In the genomic region with DNA sequence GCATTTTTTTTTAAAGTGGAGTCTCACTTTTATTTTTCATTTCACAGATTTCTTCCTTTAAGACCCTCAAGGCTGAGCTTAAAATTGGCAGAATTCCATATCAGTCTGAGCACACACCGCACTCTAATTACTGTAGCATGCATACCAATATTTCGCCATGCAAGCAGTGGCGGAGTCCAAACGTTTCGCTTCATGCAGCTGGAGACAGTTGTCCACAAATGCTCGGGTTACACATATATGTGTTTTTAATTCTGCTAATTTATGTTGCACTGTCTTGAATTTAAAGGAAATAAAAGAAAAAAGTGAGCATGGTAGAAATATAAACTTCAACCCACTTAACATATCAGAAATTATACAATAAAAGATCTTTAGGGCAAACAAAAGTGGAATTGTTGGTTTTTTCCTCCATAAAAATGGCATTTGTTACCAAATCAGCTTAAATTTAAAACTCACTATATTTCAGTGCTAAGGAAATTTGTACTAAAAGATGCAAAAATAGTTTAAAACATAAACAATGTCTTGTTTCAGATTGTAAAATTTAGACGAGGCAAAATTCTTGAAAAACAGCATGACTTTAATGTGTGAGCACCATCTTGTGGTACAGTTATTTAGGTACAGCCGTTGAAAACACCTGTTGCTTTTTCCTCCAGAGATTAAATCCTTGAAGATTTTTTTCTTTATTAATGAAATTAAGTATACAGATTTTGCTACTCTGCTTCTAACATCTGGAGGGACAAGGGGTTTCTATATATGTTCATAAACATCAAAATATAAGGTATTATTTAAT, we compare ENCODE assay signal across 8 cellular contexts. TPM values are rescaled to one million over a fixed set of nuclear protein-coding genes. Genes with fewer than 3 reads are reported as not detected.
DNase-seq lines count a peak whose midpoint lies in the region; ATAC-seq and TF ChIP-seq lines count a peak whose summit lies in the region.

No MANE protein-coding gene starts in this region.

- peaks cover 2% of the 10 kb centered on the region for H3K4me1 Mint-ChIP-seq in CD8-positive, alpha-beta T cell (ENCODE audit: low read depth)
- H3K4me1 Mint-ChIP-seq in immature natural killer cell: peaks cover 0 to 2% of the 10 kb centered on the region in 2 donors
- no peaks in the 10 kb centered on the region for H3K4me1 Mint-ChIP-seq in activated T-helper 17 cell treated with anti-CD3 and anti-CD28 coated beads, Interleukin-2, amount 50 U/mL, for 72 hours

- no peak overlapping the region for H3K27ac ChIP-seq in CD8-positive, alpha-beta T cell (ENCODE audit: low read depth, low read length)
- H3K27ac ChIP-seq in stomach smooth muscle (ENCODE audit: low read length): no peak overlapping the region

- H3K9ac ChIP-seq in stomach smooth muscle (ENCODE audit: low read length in 2 of 2): no peak overlapping the region

- peak; percentile 48 for ATAC-seq in CD8-positive, alpha-beta T cell
- peak; percentile 45 for ATAC-seq in GM21737 (IDR thresholded peaks at IDR 0.05; ENCODE audit: unreplicated experiment)
- ATAC-seq in activated T-helper 17 cell treated with anti-CD3 and anti-CD28 coated beads, Interleukin-2, amount 50 U/mL, for 72 hours (replicated peaks): no peak

- CTCF ChIA-PET in CD8-positive, alpha-beta T cell (lab: Charles Lee): interaction anchor here (0.7 to 3.5 kb wide), 20 partner anchors 8 to 234 kb away, joined by 3 to 50 read pairs (median 4); a partner anchor contains a TSS

- H3K36me3 ChIP-seq in CD8-positive, alpha-beta T cell (ENCODE audit: insufficient read depth, low read length): no peaks in the 10 kb centered on the region
- H3K36me3 ChIP-seq in stomach smooth muscle (ENCODE audit: control insufficient read depth in 2 of 2, insufficient read depth in 2 of 2, low read length in 2 of 2): no peaks in the 10 kb centered on the region

- intact Hi-C loops in CD8-positive, alpha-beta T cell (cut with DNase I, micrococcal nuclease): loop anchor here (1.0 to 10.0 kb wide), 6 partner anchors 23 to 1823 kb away; no protein-coding TSS in a partner anchor

- no peak for DNase-seq in CD8-positive, alpha-beta T cell
- DNase-seq in NCI-H2171 (lab: John Stamatoyannopoulos, UW) (peak; percentile 45), amniotic epithelial cell (ENCODE audit: low read depth) (peak; percentile 58), immature natural killer cell (peak; percentile 28 to 47 (median 44))
- DNase-seq in activated CD8-positive, alpha-beta memory T cell treated with anti-CD3 and anti-CD28 coated beads, Interleukin-2, amount 50 U/mL, for 48 hours: no peak

- H3K4me3 Mint-ChIP-seq in CD8-positive, alpha-beta T cell: no peak overlapping the region
- no peak overlapping the region for H3K4me3 Mint-ChIP-seq in immature natural killer cell
- no peak overlapping the region for H3K4me3 Mint-ChIP-seq in activated T-helper 17 cell treated with anti-CD3 and anti-CD28 coated beads, Interleukin-2, amount 50 U/mL, for 72 hours

- no peaks in the 10 kb centered on the region for H3K9me3 Mint-ChIP-seq in CD8-positive, alpha-beta T cell
- H3K9me3 Mint-ChIP-seq in immature natural killer cell: no peaks in the 10 kb centered on the region
- H3K9me3 Mint-ChIP-seq in activated T-helper 17 cell treated with anti-CD3 and anti-CD28 coated beads, Interleukin-2, amount 50 U/mL, for 72 hours: no peaks in the 10 kb centered on the region

- POLR2A ChIA-PET in CD8-positive, alpha-beta T cell (lab: Charles Lee): interaction anchor here (0.8 kb wide), 1 partner anchor 14 kb away, joined by 4 read pairs; no protein-coding TSS in a partner anchor

- no peaks in the 10 kb centered on the region for H3K9me3 ChIP-seq in CD8-positive, alpha-beta T cell (ENCODE audit: low read length)
- no peaks in the 10 kb centered on the region for H3K9me3 ChIP-seq in stomach smooth muscle (ENCODE audit: control insufficient read depth in 2 of 2, low read length in 2 of 2)

- H3K27me3 Mint-ChIP-seq in CD8-positive, alpha-beta T cell (ENCODE audit: low read depth): no peaks in the 10 kb centered on the region
- H3K27me3 Mint-ChIP-seq in immature natural killer cell (ENCODE audit: low read depth in 3 of 3): peaks cover 0 to 14% (median 0%) of the 10 kb centered on the region in 3 donors
- H3K27me3 Mint-ChIP-seq in activated T-helper 17 cell treated with anti-CD3 and anti-CD28 coated beads, Interleukin-2, amount 50 U/mL, for 72 hours: no peaks in the 10 kb centered on the region

- H3K4me3 ChIP-seq in CD8-positive, alpha-beta T cell (ENCODE audit: low read depth, low read length): no peak overlapping the region
- peak overlapping the region; percentile 15 to 42 for H3K4me3 ChIP-seq in stomach smooth muscle (ENCODE audit: low read length in 2 of 2)

- H3K4me1 ChIP-seq in CD8-positive, alpha-beta T cell (ENCODE audit: insufficient read depth, low read length): no peaks in the 10 kb centered on the region
- no peaks in the 10 kb centered on the region for H3K4me1 ChIP-seq in stomach smooth muscle (ENCODE audit: control insufficient read depth, insufficient read depth, low read length)

- no peaks in the 10 kb centered on the region for H3K27me3 ChIP-seq in CD8-positive, alpha-beta T cell (ENCODE audit: insufficient read depth, low read length)
- H3K27me3 ChIP-seq in stomach smooth muscle (ENCODE audit: control insufficient read depth in 1 of 2, insufficient read depth in 2 of 2, low read length in 2 of 2): no peaks in the 10 kb centered on the region

- no peaks in the 10 kb centered on the region for H3K36me3 Mint-ChIP-seq in CD8-positive, alpha-beta T cell
- H3K36me3 Mint-ChIP-seq in immature natural killer cell: no peaks in the 10 kb centered on the region
- no peaks in the 10 kb centered on the region for H3K36me3 Mint-ChIP-seq in activated T-helper 17 cell treated with anti-CD3 and anti-CD28 coated beads, Interleukin-2, amount 50 U/mL, for 72 hours (ENCODE audit: low read depth)

- no peak overlapping the region for H3K27ac Mint-ChIP-seq in CD8-positive, alpha-beta T cell
- no peak overlapping the region for H3K27ac Mint-ChIP-seq in immature natural killer cell
- H3K27ac Mint-ChIP-seq in activated T-helper 17 cell treated with anti-CD3 and anti-CD28 coated beads, Interleukin-2, amount 50 U/mL, for 72 hours: no peak overlapping the region

- peak; percentile 81 for TF ChIP-seq CTCF in CD8-positive, alpha-beta T cell (IDR thresholded peaks at IDR 0.05)

RNA-seq across cellular contexts. Expression of a gene that starts 24.1 kb away (rescaled TPM):
- total RNA-seq in CD8-positive, alpha-beta T cell: 1 to 10 TPM; 4.2 to 4.7 TPM
- polyA plus RNA-seq in immature natural killer cell: 1 to 10 TPM; 1.0 to 1.4 (median 1.1) TPM
- 10 to 100 TPM in 1 of 2 donors, 1 to 10 TPM in 1; 4.3 to 10.3 TPM for total RNA-seq in activated T-helper 17 cell treated with anti-CD3 and anti-CD28 coated beads, Interleukin-2, amount 50 U/mL, for 72 hours

RNA-seq across cellular contexts. Expression of a gene that starts 30.0 kb away (rescaled TPM):
- total RNA-seq in CD8-positive, alpha-beta T cell: not detected
- polyA plus RNA-seq in immature natural killer cell: not detected
- total RNA-seq in activated T-helper 17 cell treated with anti-CD3 and anti-CD28 coated beads, Interleukin-2, amount 50 U/mL, for 72 hours: not detected

Comparison
In these comparisons a context has a peak if more than half of its experiments do, and no peak if none do; other contexts are left out.
1. DNase-seq: peak in NCI-H2171 (single experiment), amniotic epithelial cell (single experiment) and immature natural killer cell (3 of 3); none in CD8-positive, alpha-beta T cell (0 of 7) and activated CD8-positive, alpha-beta memory T cell treated with anti-CD3 and anti-CD28 coated beads, Interleukin-2, amount 50 U/mL, for 48 hours (single experiment).